In genomic region chr17:1542316-1542715, GRCh38 we compare ENCODE assay signal across 23 cellular contexts.
"Had no signal": no experiment of that assay in that cellular context is flagged by ENCODE, and none has a peak within 500 bp of the region (broad histone marks: within the 10 kb centered on the region; RNA-seq: fewer than 3 reads in every experiment).

No MANE protein-coding gene starts in this region.

- H3K4me1 ChIP-seq: body of pancreas had no signal

- H3K4me3 Mint-ChIP-seq: activated CD8-positive, alpha-beta T cell treated with anti-CD3 and anti-CD28 coated beads for 36 hours; activated naive CD4-positive, alpha-beta T cell treated with anti-CD3 and anti-CD28 coated beads, Interleukin-2, amount 50 U/mL, for 24 hours; activated T-helper 1 cell treated with anti-CD3 and anti-CD28 coated beads, Interleukin-12 subunit alpha, Interleukin-12 subunit beta, Interleukin-2, Interleukin-4 antibody, amounts not matched to agents 30 ng/mL and 10 ng/mL and 1 ng/mL, durations not matched to agents 14 hours and 24 hours and 36 hours; T-cell had no signal

- ATAC-seq: activated CD8-positive, alpha-beta T cell treated with anti-CD3 and anti-CD28 coated beads for 36 hours; body of pancreas; T-cell had no signal

- H3K27ac Mint-ChIP-seq: activated CD8-positive, alpha-beta T cell treated with anti-CD3 and anti-CD28 coated beads for 36 hours; activated naive CD4-positive, alpha-beta T cell treated with anti-CD3 and anti-CD28 coated beads, Interleukin-2, amount 50 U/mL, for 24 hours; activated T-helper 1 cell treated with anti-CD3 and anti-CD28 coated beads, Interleukin-12 subunit alpha, Interleukin-12 subunit beta, Interleukin-2, Interleukin-4 antibody, amounts not matched to agents 30 ng/mL and 10 ng/mL and 1 ng/mL, durations not matched to agents 14 hours and 24 hours and 36 hours; T-cell had no signal

- H3K4me3 ChIP-seq: body of pancreas, cardiac muscle cell had no signal

- H3K4me1 Mint-ChIP-seq: activated naive CD4-positive, alpha-beta T cell treated with anti-CD3 and anti-CD28 coated beads, Interleukin-2, amount 50 U/mL, for 24 hours had no signal

- H3K9me3 ChIP-seq: body of pancreas had no signal

- H3K27me3 Mint-ChIP-seq: activated CD8-positive, alpha-beta T cell treated with anti-CD3 and anti-CD28 coated beads for 36 hours; activated naive CD4-positive, alpha-beta T cell treated with anti-CD3 and anti-CD28 coated beads, Interleukin-2, amount 50 U/mL, for 24 hours; T-cell had no signal

- H3K27me3 ChIP-seq: body of pancreas, cardiac muscle cell had no signal

- DNase-seq: activated CD4-positive, alpha-beta T cell treated with anti-CD3 and anti-CD28 coated beads for 4 hours; activated CD8-positive, alpha-beta memory T cell treated with anti-CD3 and anti-CD28 coated beads, Interleukin-2, amount 50 U/mL, for 4 hours; activated CD8-positive, alpha-beta T cell treated with anti-CD3 and anti-CD28 coated beads for 36 hours; activated effector memory CD4-positive, alpha-beta T cell treated with Interleukin-2 at 50 U/mL for 16 hours; activated naive CD4-positive, alpha-beta T cell; activated T-cell treated with anti-CD3 and anti-CD28 coated beads, Interleukin-2, amount 50 U/mL, for 1 hour; aorta; body of pancreas; cerebellar nuclear complex; NCI-H1048; NCI-H146; NCI-H187 treated with DMSO at 0.1 percent for 48 hours; NCI-H2081 treated with DMSO at 0.1 percent for 48 hours; NCI-H226; NCI-H526 treated with DMSO at 0.1 percent for 48 hours; NCI-H82; SIG-M5; T-cell; T-helper 2 cell; T1000 had no signal

- H3K9me3 Mint-ChIP-seq: activated CD8-positive, alpha-beta T cell treated with anti-CD3 and anti-CD28 coated beads for 36 hours; activated naive CD4-positive, alpha-beta T cell treated with anti-CD3 and anti-CD28 coated beads, Interleukin-2, amount 50 U/mL, for 24 hours; activated T-helper 1 cell treated with anti-CD3 and anti-CD28 coated beads, Interleukin-12 subunit alpha, Interleukin-12 subunit beta, Interleukin-2, Interleukin-4 antibody, amounts not matched to agents 30 ng/mL and 10 ng/mL and 1 ng/mL, durations not matched to agents 14 hours and 24 hours and 36 hours; T-cell had no signal

- H3K27ac ChIP-seq: body of pancreas, cardiac muscle cell had no signal
